ENCODE assay signal across 11 cellular contexts in genomic region chr6:108423982-108424695, GRCh38.
"Had no signal": no experiment of that assay in that cellular context is flagged by ENCODE, and none has a peak within 500 bp of the region (broad histone marks: within the 10 kb centered on the region; RNA-seq: fewer than 3 reads in every experiment).

No MANE protein-coding gene starts in this region.

- H3K36me3 ChIP-seq: ascending aorta, breast epithelium, esophagus muscularis mucosa, thoracic aorta had no signal

- H3K27me3 ChIP-seq: ascending aorta, breast epithelium, esophagus muscularis mucosa, foreskin keratinocyte had no signal

- H3K4me3 ChIP-seq: ascending aorta, breast epithelium, esophagus muscularis mucosa, thoracic aorta had no signal

- DNase-seq: activated CD4-positive, CD25-positive, alpha-beta regulatory T cell treated with anti-CD3 and anti-CD28 coated beads, Interleukin-2, amount 50 U/mL, for 72 hours; activated naive CD4-positive, alpha-beta T cell treated with anti-CD3 and anti-CD28 coated beads for 36 hours; activated naive CD8-positive, alpha-beta T cell treated with anti-CD3 and anti-CD28 coated beads, Interleukin-2, amount 50 U/mL, for 24 hours; foreskin keratinocyte; T-helper 9 cell had no signal

- H3K27ac ChIP-seq: ascending aorta, breast epithelium, esophagus muscularis mucosa, foreskin keratinocyte, thoracic aorta had no signal

- H3K9me3 ChIP-seq: ascending aorta, breast epithelium, esophagus muscularis mucosa, thoracic aorta had no signal

- H3K4me1 ChIP-seq: ascending aorta, breast epithelium, esophagus muscularis mucosa, foreskin keratinocyte had no signal

- ATAC-seq: activated naive CD8-positive, alpha-beta T cell treated with anti-CD3 and anti-CD28 coated beads, Interleukin-2, amount 50 U/mL, for 24 hours; foreskin keratinocyte; natural killer cell treated with Interleukin-12 subunit alpha and Interleukin-12 subunit beta and Interleukin-15 and Interleukin-18, amount 100 ng/mL, for 72 hours; stimulated activated effector memory CD8-positive, alpha-beta T cell treated with anti-CD3 and anti-CD28 coated beads, Interleukin-12 subunit alpha, Interleukin-12 subunit beta, amount 100 ng/mL, for 72 hours had no signal
